ENCODE assay signal across 8 cellular contexts in genomic region chr11:68471360-68472340, GRCh38. TPM values are rescaled to one million over a fixed set of nuclear protein-coding genes. Genes with fewer than 3 reads are reported as not detected.
A peak's percentile ranks its signal among the peaks of the same experiment; 100 is the strongest.
DNase-seq lines count a peak whose midpoint lies in the region; ATAC-seq lines count a peak whose summit lies in the region.
"Had no signal": no experiment of that assay in that cellular context is flagged by ENCODE, and none has a peak within 500 bp of the region (broad histone marks: within the 10 kb centered on the region; RNA-seq: fewer than 3 reads in every experiment).

No MANE protein-coding gene starts in this region.

- peaks cover 60 to 67% (median 66%) of the 10 kb centered on the region in 3 donors for H3K4me1 Mint-ChIP-seq in IgD-negative memory B cell
- H3K4me1 Mint-ChIP-seq in stimulated activated memory B cell treated with anti-CD40 and anti-IgM and Interleukin-4, amounts not matched to agents 10 μg/mL and 1 μg/mL and 100 μg/mL, for 72 hours, result peaks cover 74% of the 10 kb centered on the region

- H3K9me3 Mint-ChIP-seq in IgD-negative memory B cell, result no peaks in the 10 kb centered on the region
- no peaks in the 10 kb centered on the region for H3K9me3 Mint-ChIP-seq in stimulated activated memory B cell treated with anti-CD40 and anti-IgM and Interleukin-4, amounts not matched to agents 10 μg/mL and 1 μg/mL and 100 μg/mL, for 72 hours

- peaks cover 2% of the 10 kb centered on the region for H3K36me3 Mint-ChIP-seq in IgD-negative memory B cell
- peaks cover 36% of the 10 kb centered on the region for H3K36me3 Mint-ChIP-seq in stimulated activated memory B cell treated with anti-CD40 and anti-IgM and Interleukin-4, amounts not matched to agents 10 μg/mL and 1 μg/mL and 100 μg/mL, for 72 hours

- no peaks in the 10 kb centered on the region for H3K27me3 Mint-ChIP-seq in IgD-negative memory B cell
- H3K27me3 Mint-ChIP-seq in stimulated activated memory B cell treated with anti-CD40 and anti-IgM and Interleukin-4, amounts not matched to agents 10 μg/mL and 1 μg/mL and 100 μg/mL, for 72 hours, result no peaks in the 10 kb centered on the region

- peak; percentile 34 to 35 for DNase-seq in activated CD4-positive, alpha-beta T cell treated with anti-CD3 and anti-CD28 coated beads for 4 hours
- DNase-seq in fibroblast of gingiva (ENCODE audit: low read depth), result peak; percentile 46
- DNase-seq: NCI-H1417 treated with DMSO at 0.1 percent for 48 hours had no signal

- peak overlapping the region; percentile 18 to 86 (median 55) for H3K4me3 Mint-ChIP-seq in IgD-negative memory B cell
- H3K4me3 Mint-ChIP-seq in stimulated activated memory B cell treated with anti-CD40 and anti-IgM and Interleukin-4, amounts not matched to agents 10 μg/mL and 1 μg/mL and 100 μg/mL, for 72 hours, result peak overlapping the region; percentile 46

- peak overlapping the region; percentile 30 to 77 (median 71) for H3K27ac Mint-ChIP-seq in IgD-negative memory B cell
- H3K27ac Mint-ChIP-seq in stimulated activated memory B cell treated with anti-CD40 and anti-IgM and Interleukin-4, amounts not matched to agents 10 μg/mL and 1 μg/mL and 100 μg/mL, for 72 hours, result peak overlapping the region; percentile 58

- peak; percentile 73 for ATAC-seq in stimulated activated memory B cell treated with anti-CD40 and anti-IgM and Interleukin-4, amounts not matched to agents 10 μg/mL and 1 μg/mL and 100 μg/mL, for 72 hours
- ATAC-seq in esophagus mucosa (no peak), HG02588 (IDR thresholded peaks at IDR 0.05; ENCODE audit: unreplicated experiment) (no peak), HG03342 (IDR thresholded peaks at IDR 0.05; ENCODE audit: unreplicated experiment) (no peak)

RNA-seq across cellular contexts. Expression of gene PPP6R3, which starts 11.1 kb away (rescaled TPM):
- polyA plus RNA-seq in IgD-negative memory B cell, result 41.1 TPM
- total RNA-seq in esophagus mucosa, result 59.8 TPM
